ENCODE assay signal across 14 cellular contexts in the genomic region with DNA sequence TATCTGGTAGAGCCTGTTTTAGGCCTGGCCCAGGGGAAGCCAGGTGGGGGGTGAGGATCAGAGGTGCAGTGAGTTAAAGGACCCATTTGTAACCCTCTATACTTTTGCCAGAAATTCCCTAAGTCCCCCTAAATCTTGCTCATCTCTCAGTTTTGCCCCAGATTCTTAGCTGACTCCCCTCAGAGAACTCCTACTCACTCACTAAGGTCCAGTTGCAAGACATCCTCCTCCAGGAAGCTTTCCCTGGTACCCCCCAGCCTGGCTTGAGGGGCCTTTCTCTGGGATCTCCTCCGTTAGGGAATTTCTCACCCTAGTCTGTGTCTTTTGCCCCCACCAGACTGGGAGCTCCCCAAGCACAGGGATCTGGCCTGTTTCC. TPM values are rescaled to one million over a fixed set of nuclear protein-coding genes. Genes with fewer than 3 reads are reported as not detected.
DNase-seq lines count a peak whose midpoint lies in the region; ATAC-seq and TF ChIP-seq lines count a peak whose summit lies in the region.
"Had no signal": no experiment of that assay in that cellular context is flagged by ENCODE, and none has a peak within 500 bp of the region (broad histone marks: within the 10 kb centered on the region; RNA-seq: fewer than 3 reads in every experiment).

No MANE protein-coding gene starts in this region.

- H3K36me3 ChIP-seq in OCI-LY1 (ENCODE audit: insufficient read depth, low read length) (no peaks in the 10 kb centered on the region; the same call in 1 of the 2 replicates), liver (ENCODE audit: control insufficient read depth in 4 of 4, insufficient read depth in 3 of 4, low read depth in 1 of 4, low read length in 3 of 4) (no peaks in the 10 kb centered on the region)

- H3K27ac ChIP-seq in OCI-LY1 (ENCODE audit: low read depth, low read length, poor library complexity, severe bottlenecking) (no peak overlapping the region), liver (ENCODE audit: low read depth in 1 of 2, low read length in 2 of 2) (peak overlapping the region; percentile 19 to 47)
- H3K27ac ChIP-seq: A549, KMS-11 had no signal

- H4K20me1 ChIP-seq in OCI-LY1 (ENCODE audit: insufficient read depth, low read length): no peaks in the 10 kb centered on the region

- CTCF ChIA-PET in activated CD4-positive, alpha-beta T cell treated with anti-CD3 and anti-CD28 coated beads, Interleukin-2, amount 10 ng/mL, durations not matched to agents 7 days and 5 days (lab: Charles Lee): interaction anchor here (0.8 kb wide), 1 partner anchor 10 kb away, joined by 3 read pairs; no protein-coding TSS in a partner anchor

- H3K9me3 Mint-ChIP-seq in activated CD4-positive, alpha-beta T cell treated with anti-CD3 and anti-CD28 coated beads, Interleukin-2, amount 10 ng/mL, durations not matched to agents 7 days and 5 days: no peaks in the 10 kb centered on the region
- no peaks in the 10 kb centered on the region for H3K9me3 Mint-ChIP-seq in stimulated activated effector memory CD8-positive, alpha-beta T cell treated with anti-CD3 and anti-CD28 coated beads, Interleukin-12 subunit alpha, Interleukin-12 subunit beta, amount 100 ng/mL, for 72 hours
- H3K9me3 Mint-ChIP-seq in mesothelial cell of epicardium: no peaks in the 10 kb centered on the region
- H3K9me3 Mint-ChIP-seq: type B pancreatic cell had no signal

- WGBS in liver: 94% methylated on average over 1 of the region's 1 CpG

- H3F3A ChIP-seq in OCI-LY1 (ENCODE audit: insufficient read depth, low read length): no peaks in the 10 kb centered on the region

- POLR2A ChIA-PET in activated CD4-positive, alpha-beta T cell treated with anti-CD3 and anti-CD28 coated beads, Interleukin-2, amount 10 ng/mL, durations not matched to agents 7 days and 5 days (lab: Charles Lee): no interaction called here

- H3K4me3 ChIP-seq in OCI-LY1 (ENCODE audit: low read depth, low read length, poor library complexity, severe bottlenecking) (no peak overlapping the region), liver (ENCODE audit: low read depth in 1 of 3, low read length in 3 of 3) (no peak overlapping the region)
- H3K4me3 ChIP-seq: A549 had no signal

- no peaks in the 10 kb centered on the region for H3K9me2 ChIP-seq in OCI-LY1 (ENCODE audit: low read depth, low read length)

- no peak overlapping the region for H3K9ac ChIP-seq in OCI-LY1 (ENCODE audit: low read length)
- no peak overlapping the region for H3K9ac ChIP-seq in liver (ENCODE audit: low read depth in 1 of 2, low read length in 2 of 2)
- H3K9ac ChIP-seq: KMS-11 had no signal

- TF ChIP-seq RAD21 in liver (IDR thresholded peaks at IDR 0.05): no peak

- H3K27me3 ChIP-seq in OCI-LY1 (ENCODE audit: insufficient read depth, low read length): no peaks in the 10 kb centered on the region
- no peaks in the 10 kb centered on the region for H3K27me3 ChIP-seq in liver (ENCODE audit: control insufficient read depth in 4 of 4, insufficient read depth in 4 of 4, low read length in 3 of 4)

- peaks cover 3% of the 10 kb centered on the region for H3K36me3 Mint-ChIP-seq in activated CD4-positive, alpha-beta T cell treated with anti-CD3 and anti-CD28 coated beads, Interleukin-2, amount 10 ng/mL, durations not matched to agents 7 days and 5 days (ENCODE audit: low read depth)
- H3K36me3 Mint-ChIP-seq in stimulated activated effector memory CD8-positive, alpha-beta T cell treated with anti-CD3 and anti-CD28 coated beads, Interleukin-12 subunit alpha, Interleukin-12 subunit beta, amount 100 ng/mL, for 72 hours: peaks cover 3% of the 10 kb centered on the region
- H3K36me3 Mint-ChIP-seq in mesothelial cell of epicardium: no peaks in the 10 kb centered on the region
- H3K36me3 Mint-ChIP-seq: type B pancreatic cell had no signal

- TF ChIP-seq CTCF in OCI-LY1 (IDR thresholded peaks at IDR 0.05; ENCODE audit: low read length) (no peak), liver (IDR thresholded peaks at IDR 0.05; ENCODE audit: low read depth, low read length, missing input control) (no peak), mesothelial cell of epicardium (IDR thresholded peaks at IDR 0.05; ENCODE audit: unreplicated experiment) (no peak)

- H3K9me3 ChIP-seq in OCI-LY1 (ENCODE audit: low read length) (no peaks in the 10 kb centered on the region), liver (ENCODE audit: control insufficient read depth in 4 of 4, low read length in 3 of 4) (no peaks in the 10 kb centered on the region)

- peak overlapping the region; percentile 57 for H3K4me3 Mint-ChIP-seq in activated CD4-positive, alpha-beta T cell treated with anti-CD3 and anti-CD28 coated beads, Interleukin-2, amount 10 ng/mL, durations not matched to agents 7 days and 5 days
- no peak overlapping the region for H3K4me3 Mint-ChIP-seq in stimulated activated effector memory CD8-positive, alpha-beta T cell treated with anti-CD3 and anti-CD28 coated beads, Interleukin-12 subunit alpha, Interleukin-12 subunit beta, amount 100 ng/mL, for 72 hours
- H3K4me3 Mint-ChIP-seq in mesothelial cell of epicardium: no peak overlapping the region
- H3K4me3 Mint-ChIP-seq: type B pancreatic cell had no signal

- peak overlapping the region; percentile 18; the same call in 1 of the 2 replicates for H3K4me2 ChIP-seq in OCI-LY1 (ENCODE audit: low read length)
- H3K4me2 ChIP-seq: A549, KMS-11 had no signal

- H3K79me2 ChIP-seq in OCI-LY1 (ENCODE audit: insufficient read depth, low read length): no peaks in the 10 kb centered on the region

- peak overlapping the region; percentile 87 for H3K27ac Mint-ChIP-seq in activated CD4-positive, alpha-beta T cell treated with anti-CD3 and anti-CD28 coated beads, Interleukin-2, amount 10 ng/mL, durations not matched to agents 7 days and 5 days
- peak overlapping the region; percentile 65 for H3K27ac Mint-ChIP-seq in stimulated activated effector memory CD8-positive, alpha-beta T cell treated with anti-CD3 and anti-CD28 coated beads, Interleukin-12 subunit alpha, Interleukin-12 subunit beta, amount 100 ng/mL, for 72 hours
- no peak overlapping the region for H3K27ac Mint-ChIP-seq in mesothelial cell of epicardium
- H3K27ac Mint-ChIP-seq: type B pancreatic cell had no signal

- peaks cover 14% of the 10 kb centered on the region for H3K4me1 Mint-ChIP-seq in activated CD4-positive, alpha-beta T cell treated with anti-CD3 and anti-CD28 coated beads, Interleukin-2, amount 10 ng/mL, durations not matched to agents 7 days and 5 days
- peaks cover 7% of the 10 kb centered on the region for H3K4me1 Mint-ChIP-seq in stimulated activated effector memory CD8-positive, alpha-beta T cell treated with anti-CD3 and anti-CD28 coated beads, Interleukin-12 subunit alpha, Interleukin-12 subunit beta, amount 100 ng/mL, for 72 hours
- H3K4me1 Mint-ChIP-seq in mesothelial cell of epicardium: peaks cover 18% of the 10 kb centered on the region

- DNase-seq in activated CD4-positive, alpha-beta T cell treated with anti-CD3 and anti-CD28 coated beads, Interleukin-2, amount 10 ng/mL, durations not matched to agents 7 days and 5 days: no peak
- DNase-seq in activated CD4-positive, alpha-beta T cell treated with anti-CD3 and anti-CD28 coated beads, Interleukin-2, amount 50 U/mL, for 1 hour: no peak
- DNase-seq in stimulated activated effector memory CD8-positive, alpha-beta T cell treated with anti-CD3 and anti-CD28 coated beads, Interleukin-12 subunit alpha, Interleukin-12 subunit beta, amount 100 ng/mL, for 72 hours (ENCODE audit: low spot score in 2 of 2): no peak
- DNase-seq in mesothelial cell of epicardium (ENCODE audit: low spot score in 2 of 2, unreplicated experiment in 2 of 2) (no peak), NCI-H2029 (lab: John Stamatoyannopoulos, UW) (no peak)
- DNase-seq: activated CD4-positive, alpha-beta T cell treated with anti-CD3 and anti-CD28 coated beads, Interleukin-2, amount 50 U/mL, for 48 hours; small intestine; SW 1271 had no signal

- no peak overlapping the region for H2AFZ ChIP-seq in OCI-LY1 (ENCODE audit: low read length)

- H3K27me3 Mint-ChIP-seq in activated CD4-positive, alpha-beta T cell treated with anti-CD3 and anti-CD28 coated beads, Interleukin-2, amount 10 ng/mL, durations not matched to agents 7 days and 5 days: no peaks in the 10 kb centered on the region
- H3K27me3 Mint-ChIP-seq in mesothelial cell of epicardium (ENCODE audit: low read depth): no peaks in the 10 kb centered on the region

- no peak for ATAC-seq in stimulated activated effector memory CD8-positive, alpha-beta T cell treated with anti-CD3 and anti-CD28 coated beads, Interleukin-12 subunit alpha, Interleukin-12 subunit beta, amount 100 ng/mL, for 72 hours
- ATAC-seq in HG02571 (IDR thresholded peaks at IDR 0.05; ENCODE audit: unreplicated experiment): no peak
- ATAC-seq: A549 had no signal

- H3K4me1 ChIP-seq in OCI-LY1 (ENCODE audit: insufficient read depth, low read length, severe bottlenecking) (peaks cover 19% of the 10 kb centered on the region), liver (ENCODE audit: control insufficient read depth in 4 of 4, insufficient read depth in 4 of 4, low read length in 3 of 4) (peaks cover 0 to 8% (median 4%) of the 10 kb centered on the region in 4 donors)

TF ChIP-seq in liver, 16 proteins besides CTCF, POLR2A, EP300 and RAD21 (continues in another document):
- TF ChIP-seq HNF4A (conservative IDR thresholded peaks at IDR 0.05): no peak
- TF ChIP-seq ATF3 (IDR thresholded peaks at IDR 0.05): no peak
- TF ChIP-seq NR2F2 (IDR thresholded peaks at IDR 0.05): no peak

RNA-seq across cellular contexts. Expression of gene TSKS, which starts 1.9 kb away (rescaled TPM):
- 1 to 10 TPM; 4.5 to 5.4 TPM for total RNA-seq in activated CD4-positive, alpha-beta T cell treated with anti-CD3 and anti-CD28 coated beads, Interleukin-2, amount 10 ng/mL, durations not matched to agents 7 days and 5 days
- under 1 TPM; 0.08 to 0.61 TPM for total RNA-seq in liver
- under 1 TPM in 1 of 2 donors, not detected in 1; 0.07 TPM for polyA plus RNA-seq in liver
- not detected in 3 replicates for total RNA-seq in mesothelial cell of epicardium
- polyA plus RNA-seq: A549 had no signal

RNA-seq across cellular contexts. Expression of gene AP2A1, which starts 5.6 kb away (rescaled TPM):
- 10 to 100 TPM; 77.2 to 87.9 TPM for total RNA-seq in activated CD4-positive, alpha-beta T cell treated with anti-CD3 and anti-CD28 coated beads, Interleukin-2, amount 10 ng/mL, durations not matched to agents 7 days and 5 days
- total RNA-seq in liver (100 to 1,000 TPM in 1 of 2 donors, 10 to 100 TPM in 1; 58.0 to 123 TPM), mesothelial cell of epicardium (84.6 to 89.6 TPM (median 85.2 TPM) in 3 replicates)
- polyA plus RNA-seq in liver: 10 to 100 TPM; 20.1 to 57.0 TPM

RNA-seq across cellular contexts. Expression of gene FUZ, which starts 51.9 kb away (rescaled TPM):
- 10 to 100 TPM; 13.3 to 13.9 TPM for total RNA-seq in activated CD4-positive, alpha-beta T cell treated with anti-CD3 and anti-CD28 coated beads, Interleukin-2, amount 10 ng/mL, durations not matched to agents 7 days and 5 days
- 10 to 100 TPM in 1 of 2 donors, 1 to 10 TPM in 1; 3.8 to 12.5 TPM for total RNA-seq in liver
- 1 to 10 TPM; 6.4 to 7.6 TPM for polyA plus RNA-seq in liver
- total RNA-seq in mesothelial cell of epicardium: 23.1 to 25.8 TPM (median 23.2 TPM) in 3 replicates

RNA-seq across cellular contexts. Expression of gene MED25, which starts 56.9 kb away (rescaled TPM):
- 10 to 100 TPM; 57.9 to 62.7 TPM for total RNA-seq in activated CD4-positive, alpha-beta T cell treated with anti-CD3 and anti-CD28 coated beads, Interleukin-2, amount 10 ng/mL, durations not matched to agents 7 days and 5 days
- total RNA-seq in liver (10 to 100 TPM in 1 of 2 donors, 1 to 10 TPM in 1; 7.6 to 24.1 TPM), mesothelial cell of epicardium (103 to 107 TPM (median 105 TPM) in 3 replicates)
- 10 to 100 TPM in 1 of 2 donors, 1 to 10 TPM in 1; 4.7 to 11.5 TPM for polyA plus RNA-seq in liver
